Comparison of ENCODE assay signal across 1 cellular context in the genomic region with DNA sequence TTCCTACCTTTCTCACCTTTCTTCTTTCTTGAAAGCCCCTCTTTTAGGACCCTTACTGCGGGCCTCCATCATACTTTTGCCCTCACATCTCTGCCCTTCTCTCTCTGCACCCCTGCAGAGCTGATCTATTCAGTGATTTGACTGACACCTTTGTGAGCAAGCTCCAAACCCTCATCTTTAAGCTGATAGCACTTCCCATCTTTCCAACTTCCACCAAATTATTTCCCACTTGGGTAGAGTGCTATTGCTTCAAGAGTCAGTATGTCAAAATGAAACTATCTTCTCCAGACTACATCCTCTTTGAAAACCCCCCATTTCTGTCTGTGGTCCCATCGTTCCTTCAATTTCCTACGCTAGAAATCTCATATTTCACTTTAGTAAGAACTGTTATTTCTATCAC.
TF ChIP-seq lines count a peak whose summit lies in the region.

No MANE protein-coding gene starts in this region.

TF ChIP-seq in GM12878, 131 proteins besides CTCF, POLR2A, EP300 and RAD21:
- TF ChIP-seq RUNX3 (IDR thresholded peaks at IDR 0.05; ENCODE audit: low read length) (peak; percentile 14; the same call in 1 of the 2 replicates), GATAD2B (conservative IDR thresholded peaks at IDR 0.05; ENCODE audit: low read depth) (no peak), IKZF2 (IDR thresholded peaks at IDR 0.05) (peak; percentile 27 to 53; a peak in 2 of 4 replicates)
- TF ChIP-seq, protein P1, sequence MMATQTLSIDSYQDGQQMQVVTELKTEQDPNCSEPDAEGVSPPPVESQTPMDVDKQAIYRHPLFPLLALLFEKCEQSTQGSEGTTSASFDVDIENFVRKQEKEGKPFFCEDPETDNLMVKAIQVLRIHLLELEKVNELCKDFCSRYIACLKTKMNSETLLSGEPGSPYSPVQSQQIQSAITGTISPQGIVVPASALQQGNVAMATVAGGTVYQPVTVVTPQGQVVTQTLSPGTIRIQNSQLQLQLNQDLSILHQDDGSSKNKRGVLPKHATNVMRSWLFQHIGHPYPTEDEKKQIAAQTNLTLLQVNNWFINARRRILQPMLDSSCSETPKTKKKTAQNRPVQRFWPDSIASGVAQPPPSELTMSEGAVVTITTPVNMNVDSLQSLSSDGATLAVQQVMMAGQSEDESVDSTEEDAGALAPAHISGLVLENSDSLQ (IDR thresholded peaks at IDR 0.05), result peak; percentile 52; the same call in 1 of the 2 replicates
